ENCODE assay signal across 10 cellular contexts in the genomic region with DNA sequence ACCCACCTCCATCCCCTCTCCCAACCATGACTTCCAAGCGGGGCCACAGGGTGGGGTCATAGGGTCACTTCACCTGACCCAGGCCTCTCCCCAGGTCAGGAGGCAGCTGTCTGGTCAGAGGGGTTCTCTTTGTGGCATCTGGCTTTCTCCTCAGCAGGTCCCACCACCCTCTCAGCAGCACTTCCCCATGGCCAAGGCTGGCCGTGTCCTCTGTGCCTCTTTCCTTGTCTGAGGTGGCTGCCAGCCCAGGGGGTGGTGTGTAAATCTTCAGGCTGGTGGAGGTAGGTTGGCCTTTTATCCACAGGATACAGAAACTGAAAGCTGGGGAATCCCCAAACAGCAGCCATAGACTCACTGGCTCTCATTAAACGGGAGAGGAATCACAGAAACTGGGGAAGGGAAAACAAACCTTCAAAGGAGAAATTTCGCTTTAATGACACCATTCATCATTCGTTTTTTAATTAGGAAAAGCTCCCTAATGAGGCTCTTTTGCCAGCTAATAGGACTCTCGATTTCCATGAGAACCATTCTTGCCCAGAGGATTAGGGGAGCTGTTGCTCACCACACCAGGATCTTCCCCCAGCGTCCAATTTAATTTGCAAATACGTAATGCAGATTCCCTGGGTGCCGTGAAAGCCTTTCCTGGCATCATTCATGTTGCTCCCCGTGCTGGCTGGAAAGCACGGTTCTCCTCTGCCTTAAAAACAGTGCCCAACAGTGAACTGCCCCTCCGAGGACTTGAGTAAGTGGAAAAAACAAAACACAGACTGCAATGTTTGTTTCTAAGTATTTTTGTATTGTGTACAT. TPM values are rescaled to one million over a fixed set of nuclear protein-coding genes. Genes with fewer than 3 reads are reported as not detected.
DNase-seq lines count a peak whose midpoint lies in the region; ATAC-seq and TF ChIP-seq lines count a peak whose summit lies in the region.
"Had no signal": no experiment of that assay in that cellular context is flagged by ENCODE, and none has a peak within 500 bp of the region (broad histone marks: within the 10 kb centered on the region; RNA-seq: fewer than 3 reads in every experiment).

No MANE protein-coding gene starts in this region.

- no TSS peak for BruUV-seq in Caco-2 (replicated peaks; lab: Mats Ljungman, UMichigan)

- H3K27me3 Mint-ChIP-seq in activated T-cell treated with anti-CD3 and anti-CD28 coated beads, Interleukin-2, amount 50 U/mL, for 4 hours (ENCODE audit: low read depth): no peaks in the 10 kb centered on the region
- no peaks in the 10 kb centered on the region for H3K27me3 Mint-ChIP-seq in Caco-2 (ENCODE audit: insufficient read depth, unreplicated experiment)

- H3K36me3 Mint-ChIP-seq in activated T-cell treated with anti-CD3 and anti-CD28 coated beads, Interleukin-2, amount 50 U/mL, for 4 hours (ENCODE audit: insufficient read depth): no peaks in the 10 kb centered on the region
- H3K36me3 Mint-ChIP-seq in Caco-2 (ENCODE audit: insufficient read depth, unreplicated experiment): no peaks in the 10 kb centered on the region

- peak overlapping the region; percentile 45 for H3K4me3 Mint-ChIP-seq in activated T-cell treated with anti-CD3 and anti-CD28 coated beads, Interleukin-2, amount 50 U/mL, for 4 hours
- H3K4me3 Mint-ChIP-seq in Caco-2 (ENCODE audit: unreplicated experiment): no peak overlapping the region
- H3K4me3 Mint-ChIP-seq: nephron had no signal

- H3K4me3 ChIP-seq in iPS-20b (ENCODE audit: low read length) (no peak overlapping the region), Caco-2 (ENCODE audit: low read depth, low read length) (no peak overlapping the region)

- intact Hi-C loops in Caco-2 (cut with micrococcal nuclease; ENCODE audit: unreplicated experiment): no loop called here

- no peaks in the 10 kb centered on the region for H3K9me3 ChIP-seq in iPS-20b (ENCODE audit: insufficient read depth, low read depth, low read length)
- H3K9me3 ChIP-seq in Caco-2: no peaks in the 10 kb centered on the region

- H3K27ac Mint-ChIP-seq in Caco-2 (ENCODE audit: unreplicated experiment): no peak overlapping the region
- H3K27ac Mint-ChIP-seq: nephron had no signal

- peak; percentile 61 to 71 for ATAC-seq in activated T-cell treated with anti-CD3 and anti-CD28 coated beads, Interleukin-2, amount 50 U/mL, for 4 hours
- peak; percentile 74 for ATAC-seq in stimulated activated naive CD8-positive, alpha-beta T cell treated with anti-CD3 and anti-CD28 coated beads, Interleukin-15, Interleukin-2, amounts not matched to agents 100 U/mL and 50 U/mL, for 24 hours
- no peak for ATAC-seq in HG03045 (IDR thresholded peaks at IDR 0.05; ENCODE audit: unreplicated experiment)
- ATAC-seq in GM18517 (IDR thresholded peaks at IDR 0.05; ENCODE audit: unreplicated experiment): no peak

- TF ChIP-seq CTCF in Caco-2 (IDR thresholded peaks at IDR 0.05; ENCODE audit: insufficient read depth in 1 of 2, low read depth in 1 of 2, low read length in 1 of 2, severe bottlenecking in 1 of 2, unreplicated experiment in 1 of 2): no peak

- peaks cover 8% of the 10 kb centered on the region; the same call in 1 of the 2 replicates for H3K4me1 ChIP-seq in iPS-20b (ENCODE audit: insufficient read depth, low read length)
- H3K4me1 ChIP-seq in Caco-2: no peaks in the 10 kb centered on the region

- peak overlapping the region; percentile 39; the same call in 1 of the 2 replicates for H3K9ac ChIP-seq in iPS-20b (ENCODE audit: low read depth, low read length)

- no peaks in the 10 kb centered on the region for H3K27me3 ChIP-seq in iPS-20b (ENCODE audit: insufficient read depth, low read length)
- H3K27me3 ChIP-seq in Caco-2 (replicated peaks; ENCODE audit: control insufficient read depth, insufficient read depth, low read length): no peaks in the 10 kb centered on the region

- CTCF ChIA-PET in Caco-2 (lab: Charles Lee): no interaction called here

- H3K36me3 ChIP-seq in iPS-20b (ENCODE audit: insufficient read depth, low read depth, low read length) (no peaks in the 10 kb centered on the region), Caco-2 (ENCODE audit: control insufficient read depth, insufficient read depth, low read length) (no peaks in the 10 kb centered on the region)

- H3K4me1 Mint-ChIP-seq in activated T-cell treated with anti-CD3 and anti-CD28 coated beads, Interleukin-2, amount 50 U/mL, for 4 hours (ENCODE audit: low read depth): peaks cover 15% of the 10 kb centered on the region
- H3K4me1 Mint-ChIP-seq in Caco-2 (ENCODE audit: low read depth, unreplicated experiment): no peaks in the 10 kb centered on the region
- H3K4me1 Mint-ChIP-seq: nephron had no signal

- no peaks in the 10 kb centered on the region for H3K9me3 Mint-ChIP-seq in activated T-cell treated with anti-CD3 and anti-CD28 coated beads, Interleukin-2, amount 50 U/mL, for 4 hours
- H3K9me3 Mint-ChIP-seq in Caco-2 (ENCODE audit: unreplicated experiment): no peaks in the 10 kb centered on the region
- H3K9me3 Mint-ChIP-seq: nephron had no signal

- peak overlapping the region; percentile 4 for H3K27ac ChIP-seq in iPS-20b (ENCODE audit: low read length)

- POLR2A ChIA-PET in Caco-2 (lab: Charles Lee): no interaction called here

- DNase-seq in activated T-cell treated with anti-CD3 and anti-CD28 coated beads for 24 hours (ENCODE audit: low read depth) (peak; percentile 1), Caco-2 (no peak)
- DNase-seq in activated T-cell treated with anti-CD3 and anti-CD28 coated beads, Interleukin-2, amount 50 U/mL, for 1 hour: no peak
- DNase-seq in activated T-cell treated with anti-CD3 and anti-CD28 coated beads, Interleukin-2, amount 50 U/mL, for 4 hours: no peak
- DNase-seq in stimulated activated naive CD8-positive, alpha-beta T cell treated with anti-CD3 and anti-CD28 coated beads, Interleukin-15, Interleukin-2, amounts not matched to agents 100 U/mL and 50 U/mL, for 24 hours: peak; percentile 53
- DNase-seq: DND-41 had no signal

RNA-seq across cellular contexts. Expression of a gene that starts 18.0 kb away (rescaled TPM):
- 10 to 100 TPM; 29.1 to 34.1 (median 31.7) TPM for total RNA-seq in activated T-cell treated with anti-CD3 and anti-CD28 coated beads, Interleukin-2, amount 50 U/mL, for 4 hours
- 22.7 and 26.1 TPM in 2 replicates for total RNA-seq in Caco-2 (2022)

RNA-seq across cellular contexts. Expression of a gene that starts 26.0 kb away (rescaled TPM):
- 100 to 1,000 TPM; 199 to 222 (median 212) TPM for total RNA-seq in activated T-cell treated with anti-CD3 and anti-CD28 coated beads, Interleukin-2, amount 50 U/mL, for 4 hours
- total RNA-seq in Caco-2 (2022): 211 and 213 TPM in 2 replicates

RNA-seq across cellular contexts. Expression of a gene that starts 58.4 kb away (rescaled TPM):
- under 1 TPM; 0.11 to 0.20 (median 0.16) TPM for total RNA-seq in activated T-cell treated with anti-CD3 and anti-CD28 coated beads, Interleukin-2, amount 50 U/mL, for 4 hours
- 0.09 TPM in 1 of 2 replicates, not detected in the other for total RNA-seq in Caco-2 (2022)

Comparison
In these comparisons a context has a peak if more than half of its experiments do, and no peak if none do; other contexts are left out.
1. DNase-seq: peak in activated T-cell treated with anti-CD3 and anti-CD28 coated beads for 24 hours (single experiment) and stimulated activated naive CD8-positive, alpha-beta T cell treated with anti-CD3 and anti-CD28 coated beads, Interleukin-15, Interleukin-2, amounts not matched to agents 100 U/mL and 50 U/mL, for 24 hours (single experiment); none in activated T-cell treated with anti-CD3 and anti-CD28 coated beads, Interleukin-2, amount 50 U/mL, for 1 hour (single experiment), activated T-cell treated with anti-CD3 and anti-CD28 coated beads, Interleukin-2, amount 50 U/mL, for 4 hours (single experiment) and Caco-2 (0 of 2).
2. ATAC-seq: peak in activated T-cell treated with anti-CD3 and anti-CD28 coated beads, Interleukin-2, amount 50 U/mL, for 4 hours (2 of 2) and stimulated activated naive CD8-positive, alpha-beta T cell treated with anti-CD3 and anti-CD28 coated beads, Interleukin-15, Interleukin-2, amounts not matched to agents 100 U/mL and 50 U/mL, for 24 hours (single experiment); none in HG03045 (single experiment) and GM18517 (single experiment).